In the genomic region with DNA sequence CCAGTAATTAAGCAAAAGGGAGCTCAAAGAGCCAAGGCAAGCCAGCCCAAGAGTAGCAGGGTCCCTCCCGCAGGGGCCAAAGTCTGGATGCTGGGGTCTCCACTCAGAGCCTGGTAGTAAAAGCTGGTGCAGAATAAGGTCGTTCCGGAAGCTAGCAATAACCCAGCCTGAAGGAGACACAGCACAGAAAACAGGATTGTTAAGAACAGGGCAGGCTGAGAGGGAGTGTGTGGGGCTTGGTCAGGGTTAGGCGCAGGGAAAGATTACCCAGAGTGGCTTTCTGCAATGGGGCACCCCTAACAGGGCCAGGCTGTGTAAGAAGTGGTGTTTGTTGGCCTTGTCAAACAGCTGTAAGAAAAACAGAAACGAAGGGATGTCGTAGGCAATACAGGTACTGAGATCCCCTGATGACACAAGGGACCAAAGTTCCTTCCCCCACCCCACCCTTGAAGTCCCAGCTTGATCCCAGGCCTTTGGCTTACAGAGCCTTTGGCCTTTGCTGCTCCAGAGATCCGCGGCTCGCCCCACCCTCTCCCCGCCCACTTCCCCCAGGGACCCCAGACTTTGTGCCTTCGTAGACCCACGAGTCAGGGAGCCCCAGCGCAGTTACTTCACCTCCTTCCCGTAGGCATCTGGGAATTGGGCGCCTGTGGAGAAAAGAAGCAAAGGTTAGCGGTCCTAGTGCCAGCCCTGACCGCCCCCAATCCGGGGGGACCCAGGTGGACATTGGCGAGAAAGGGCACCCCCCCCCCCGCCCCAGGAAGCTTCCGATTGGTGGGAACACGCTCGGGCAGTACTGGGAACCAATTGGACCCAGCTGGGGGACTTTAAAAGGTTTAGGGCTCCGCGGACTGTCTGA, we compare ENCODE assay signal across 1 cellular context.
TF ChIP-seq lines count a peak whose summit lies in the region.

No MANE protein-coding gene starts in this region.

TF ChIP-seq in HepG2, 621 proteins besides CTCF, POLR2A, EP300 and RAD21 (continued from another document and continues in another):
- TF ChIP-seq, protein P1, sequence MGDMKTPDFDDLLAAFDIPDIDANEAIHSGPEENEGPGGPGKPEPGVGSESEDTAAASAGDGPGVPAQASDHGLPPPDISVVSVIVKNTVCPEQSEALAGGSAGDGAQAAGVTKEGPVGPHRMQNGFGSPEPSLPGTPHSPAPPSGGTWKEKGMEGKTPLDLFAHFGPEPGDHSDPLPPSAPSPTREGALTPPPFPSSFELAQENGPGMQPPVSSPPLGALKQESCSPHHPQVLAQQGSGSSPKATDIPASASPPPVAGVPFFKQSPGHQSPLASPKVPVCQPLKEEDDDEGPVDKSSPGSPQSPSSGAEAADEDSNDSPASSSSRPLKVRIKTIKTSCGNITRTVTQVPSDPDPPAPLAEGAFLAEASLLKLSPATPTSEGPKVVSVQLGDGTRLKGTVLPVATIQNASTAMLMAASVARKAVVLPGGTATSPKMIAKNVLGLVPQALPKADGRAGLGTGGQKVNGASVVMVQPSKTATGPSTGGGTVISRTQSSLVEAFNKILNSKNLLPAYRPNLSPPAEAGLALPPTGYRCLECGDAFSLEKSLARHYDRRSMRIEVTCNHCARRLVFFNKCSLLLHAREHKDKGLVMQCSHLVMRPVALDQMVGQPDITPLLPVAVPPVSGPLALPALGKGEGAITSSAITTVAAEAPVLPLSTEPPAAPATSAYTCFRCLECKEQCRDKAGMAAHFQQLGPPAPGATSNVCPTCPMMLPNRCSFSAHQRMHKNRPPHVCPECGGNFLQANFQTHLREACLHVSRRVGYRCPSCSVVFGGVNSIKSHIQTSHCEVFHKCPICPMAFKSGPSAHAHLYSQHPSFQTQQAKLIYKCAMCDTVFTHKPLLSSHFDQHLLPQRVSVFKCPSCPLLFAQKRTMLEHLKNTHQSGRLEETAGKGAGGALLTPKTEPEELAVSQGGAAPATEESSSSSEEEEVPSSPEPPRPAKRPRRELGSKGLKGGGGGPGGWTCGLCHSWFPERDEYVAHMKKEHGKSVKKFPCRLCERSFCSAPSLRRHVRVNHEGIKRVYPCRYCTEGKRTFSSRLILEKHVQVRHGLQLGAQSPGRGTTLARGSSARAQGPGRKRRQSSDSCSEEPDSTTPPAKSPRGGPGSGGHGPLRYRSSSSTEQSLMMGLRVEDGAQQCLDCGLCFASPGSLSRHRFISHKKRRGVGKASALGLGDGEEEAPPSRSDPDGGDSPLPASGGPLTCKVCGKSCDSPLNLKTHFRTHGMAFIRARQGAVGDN (CRISPR knock-in tag; IDR thresholded peaks at IDR 0.05) = peak; percentile 68
- TF ChIP-seq ZNF737 (CRISPR knock-in tag; IDR thresholded peaks at IDR 0.05; ENCODE audit: borderline replicate concordance) (0 out of 2 replicates have a peak, but pooled peaks have one; percentile 29), ZKSCAN8 (CRISPR knock-in tag; IDR thresholded peaks at IDR 0.05; ENCODE audit: borderline replicate concordance) (no peak; the same call in 1 of the 2 replicates), TGIF2 (CRISPR knock-in tag; IDR thresholded peaks at IDR 0.05) (0 out of 2 replicates have a peak, but pooled peaks have one; percentile 19), GATAD1 (CRISPR knock-in tag; IDR thresholded peaks at IDR 0.05) (0 out of 2 replicates have a peak, but pooled peaks have one; percentile 12), CEBPG (CRISPR knock-in tag; IDR thresholded peaks at IDR 0.05) (peak; percentile 50), NCOA2 (CRISPR knock-in tag; IDR thresholded peaks at IDR 0.05) (no peak; the same call in 1 of the 2 replicates), KLF6 (CRISPR knock-in tag; IDR thresholded peaks at IDR 0.05) (no peak), ZNF792 (CRISPR knock-in tag; IDR thresholded peaks at IDR 0.05) (no peak), FOXC1 (CRISPR knock-in tag; IDR thresholded peaks at IDR 0.05; ENCODE audit: borderline replicate concordance) (no peak), ZNF772 (CRISPR knock-in tag; IDR thresholded peaks at IDR 0.05) (no peak), HMG20A (CRISPR knock-in tag; IDR thresholded peaks at IDR 0.05; ENCODE audit: borderline replicate concordance) (peak; percentile 17; the same call in 1 of the 2 replicates), YY1 (IDR thresholded peaks at IDR 0.05; ENCODE audit: insufficient read depth, insufficient replicate concordance, low read depth, low read length) (no peak), ELF4 (CRISPR knock-in tag; IDR thresholded peaks at IDR 0.05; ENCODE audit: borderline replicate concordance) (no peak), SIX1 (CRISPR knock-in tag; IDR thresholded peaks at IDR 0.05; ENCODE audit: borderline replicate concordance) (no peak), NFIB (CRISPR knock-in tag; IDR thresholded peaks at IDR 0.05; ENCODE audit: borderline replicate concordance) (no peak), CREB1 (IDR thresholded peaks at IDR 0.05) (no peak), CREB1 (CRISPR knock-in tag; IDR thresholded peaks at IDR 0.05) (peak; percentile 44; the same call in 1 of the 2 replicates), ZNF282 (IDR thresholded peaks at IDR 0.05; ENCODE audit: partially characterized antibody) (no peak), SP2 (CRISPR knock-in tag; IDR thresholded peaks at IDR 0.05) (no peak), MEF2D (CRISPR knock-in tag; IDR thresholded peaks at IDR 0.05) (0 out of 2 replicates have a peak, but pooled peaks have one; percentile 37), ZNF331 (CRISPR knock-in tag; IDR thresholded peaks at IDR 0.05) (peak; percentile 39; the same call in 1 of the 2 replicates)
- TF ChIP-seq, protein P2, sequence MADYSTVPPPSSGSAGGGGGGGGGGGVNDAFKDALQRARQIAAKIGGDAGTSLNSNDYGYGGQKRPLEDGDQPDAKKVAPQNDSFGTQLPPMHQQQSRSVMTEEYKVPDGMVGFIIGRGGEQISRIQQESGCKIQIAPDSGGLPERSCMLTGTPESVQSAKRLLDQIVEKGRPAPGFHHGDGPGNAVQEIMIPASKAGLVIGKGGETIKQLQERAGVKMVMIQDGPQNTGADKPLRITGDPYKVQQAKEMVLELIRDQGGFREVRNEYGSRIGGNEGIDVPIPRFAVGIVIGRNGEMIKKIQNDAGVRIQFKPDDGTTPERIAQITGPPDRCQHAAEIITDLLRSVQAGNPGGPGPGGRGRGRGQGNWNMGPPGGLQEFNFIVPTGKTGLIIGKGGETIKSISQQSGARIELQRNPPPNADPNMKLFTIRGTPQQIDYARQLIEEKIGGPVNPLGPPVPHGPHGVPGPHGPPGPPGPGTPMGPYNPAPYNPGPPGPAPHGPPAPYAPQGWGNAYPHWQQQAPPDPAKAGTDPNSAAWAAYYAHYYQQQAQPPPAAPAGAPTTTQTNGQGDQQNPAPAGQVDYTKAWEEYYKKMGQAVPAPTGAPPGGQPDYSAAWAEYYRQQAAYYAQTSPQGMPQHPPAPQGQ (CRISPR knock-in tag; IDR thresholded peaks at IDR 0.05; ENCODE audit: borderline replicate concordance) = no peak
- TF ChIP-seq, protein P3, sequence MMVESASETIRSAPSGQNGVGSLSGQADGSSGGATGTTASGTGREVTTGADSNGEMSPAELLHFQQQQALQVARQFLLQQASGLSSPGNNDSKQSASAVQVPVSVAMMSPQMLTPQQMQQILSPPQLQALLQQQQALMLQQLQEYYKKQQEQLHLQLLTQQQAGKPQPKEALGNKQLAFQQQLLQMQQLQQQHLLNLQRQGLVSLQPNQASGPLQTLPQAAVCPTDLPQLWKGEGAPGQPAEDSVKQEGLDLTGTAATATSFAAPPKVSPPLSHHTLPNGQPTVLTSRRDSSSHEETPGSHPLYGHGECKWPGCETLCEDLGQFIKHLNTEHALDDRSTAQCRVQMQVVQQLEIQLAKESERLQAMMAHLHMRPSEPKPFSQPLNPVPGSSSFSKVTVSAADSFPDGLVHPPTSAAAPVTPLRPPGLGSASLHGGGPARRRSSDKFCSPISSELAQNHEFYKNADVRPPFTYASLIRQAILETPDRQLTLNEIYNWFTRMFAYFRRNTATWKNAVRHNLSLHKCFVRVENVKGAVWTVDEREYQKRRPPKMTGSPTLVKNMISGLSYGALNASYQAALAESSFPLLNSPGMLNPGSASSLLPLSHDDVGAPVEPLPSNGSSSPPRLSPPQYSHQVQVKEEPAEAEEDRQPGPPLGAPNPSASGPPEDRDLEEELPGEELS (CRISPR knock-in tag; IDR thresholded peaks at IDR 0.05) = peak; percentile 32; the same call in 1 of the 2 replicates
- TF ChIP-seq, protein P4, sequence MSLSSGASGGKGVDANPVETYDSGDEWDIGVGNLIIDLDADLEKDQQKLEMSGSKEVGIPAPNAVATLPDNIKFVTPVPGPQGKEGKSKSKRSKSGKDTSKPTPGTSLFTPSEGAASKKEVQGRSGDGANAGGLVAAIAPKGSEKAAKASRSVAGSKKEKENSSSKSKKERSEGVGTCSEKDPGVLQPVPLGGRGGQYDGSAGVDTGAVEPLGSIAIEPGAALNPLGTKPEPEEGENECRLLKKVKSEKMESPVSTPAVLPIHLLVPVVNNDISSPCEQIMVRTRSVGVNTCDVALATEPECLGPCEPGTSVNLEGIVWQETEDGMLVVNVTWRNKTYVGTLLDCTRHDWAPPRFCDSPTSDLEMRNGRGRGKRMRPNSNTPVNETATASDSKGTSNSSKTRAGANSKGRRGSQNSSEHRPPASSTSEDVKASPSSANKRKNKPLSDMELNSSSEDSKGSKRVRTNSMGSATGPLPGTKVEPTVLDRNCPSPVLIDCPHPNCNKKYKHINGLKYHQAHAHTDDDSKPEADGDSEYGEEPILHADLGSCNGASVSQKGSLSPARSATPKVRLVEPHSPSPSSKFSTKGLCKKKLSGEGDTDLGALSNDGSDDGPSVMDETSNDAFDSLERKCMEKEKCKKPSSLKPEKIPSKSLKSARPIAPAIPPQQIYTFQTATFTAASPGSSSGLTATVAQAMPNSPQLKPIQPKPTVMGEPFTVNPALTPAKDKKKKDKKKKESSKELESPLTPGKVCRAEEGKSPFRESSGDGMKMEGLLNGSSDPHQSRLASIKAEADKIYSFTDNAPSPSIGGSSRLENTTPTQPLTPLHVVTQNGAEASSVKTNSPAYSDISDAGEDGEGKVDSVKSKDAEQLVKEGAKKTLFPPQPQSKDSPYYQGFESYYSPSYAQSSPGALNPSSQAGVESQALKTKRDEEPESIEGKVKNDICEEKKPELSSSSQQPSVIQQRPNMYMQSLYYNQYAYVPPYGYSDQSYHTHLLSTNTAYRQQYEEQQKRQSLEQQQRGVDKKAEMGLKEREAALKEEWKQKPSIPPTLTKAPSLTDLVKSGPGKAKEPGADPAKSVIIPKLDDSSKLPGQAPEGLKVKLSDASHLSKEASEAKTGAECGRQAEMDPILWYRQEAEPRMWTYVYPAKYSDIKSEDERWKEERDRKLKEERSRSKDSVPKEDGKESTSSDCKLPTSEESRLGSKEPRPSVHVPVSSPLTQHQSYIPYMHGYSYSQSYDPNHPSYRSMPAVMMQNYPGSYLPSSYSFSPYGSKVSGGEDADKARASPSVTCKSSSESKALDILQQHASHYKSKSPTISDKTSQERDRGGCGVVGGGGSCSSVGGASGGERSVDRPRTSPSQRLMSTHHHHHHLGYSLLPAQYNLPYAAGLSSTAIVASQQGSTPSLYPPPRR (CRISPR knock-in tag; IDR thresholded peaks at IDR 0.05; ENCODE audit: borderline replicate concordance) = peak; percentile 3; the same call in 1 of the 2 replicates
- TF ChIP-seq, protein P5, sequence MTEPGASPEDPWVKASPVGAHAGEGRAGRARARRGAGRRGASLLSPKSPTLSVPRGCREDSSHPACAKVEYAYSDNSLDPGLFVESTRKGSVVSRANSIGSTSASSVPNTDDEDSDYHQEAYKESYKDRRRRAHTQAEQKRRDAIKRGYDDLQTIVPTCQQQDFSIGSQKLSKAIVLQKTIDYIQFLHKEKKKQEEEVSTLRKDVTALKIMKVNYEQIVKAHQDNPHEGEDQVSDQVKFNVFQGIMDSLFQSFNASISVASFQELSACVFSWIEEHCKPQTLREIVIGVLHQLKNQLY (CRISPR knock-in tag; IDR thresholded peaks at IDR 0.05) = peak; percentile 24; the same call in 1 of the 2 replicates
- TF ChIP-seq, protein P6, sequence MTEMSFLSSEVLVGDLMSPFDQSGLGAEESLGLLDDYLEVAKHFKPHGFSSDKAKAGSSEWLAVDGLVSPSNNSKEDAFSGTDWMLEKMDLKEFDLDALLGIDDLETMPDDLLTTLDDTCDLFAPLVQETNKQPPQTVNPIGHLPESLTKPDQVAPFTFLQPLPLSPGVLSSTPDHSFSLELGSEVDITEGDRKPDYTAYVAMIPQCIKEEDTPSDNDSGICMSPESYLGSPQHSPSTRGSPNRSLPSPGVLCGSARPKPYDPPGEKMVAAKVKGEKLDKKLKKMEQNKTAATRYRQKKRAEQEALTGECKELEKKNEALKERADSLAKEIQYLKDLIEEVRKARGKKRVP (CRISPR knock-in tag; IDR thresholded peaks at IDR 0.05) = no peak
- TF ChIP-seq, protein P7, sequence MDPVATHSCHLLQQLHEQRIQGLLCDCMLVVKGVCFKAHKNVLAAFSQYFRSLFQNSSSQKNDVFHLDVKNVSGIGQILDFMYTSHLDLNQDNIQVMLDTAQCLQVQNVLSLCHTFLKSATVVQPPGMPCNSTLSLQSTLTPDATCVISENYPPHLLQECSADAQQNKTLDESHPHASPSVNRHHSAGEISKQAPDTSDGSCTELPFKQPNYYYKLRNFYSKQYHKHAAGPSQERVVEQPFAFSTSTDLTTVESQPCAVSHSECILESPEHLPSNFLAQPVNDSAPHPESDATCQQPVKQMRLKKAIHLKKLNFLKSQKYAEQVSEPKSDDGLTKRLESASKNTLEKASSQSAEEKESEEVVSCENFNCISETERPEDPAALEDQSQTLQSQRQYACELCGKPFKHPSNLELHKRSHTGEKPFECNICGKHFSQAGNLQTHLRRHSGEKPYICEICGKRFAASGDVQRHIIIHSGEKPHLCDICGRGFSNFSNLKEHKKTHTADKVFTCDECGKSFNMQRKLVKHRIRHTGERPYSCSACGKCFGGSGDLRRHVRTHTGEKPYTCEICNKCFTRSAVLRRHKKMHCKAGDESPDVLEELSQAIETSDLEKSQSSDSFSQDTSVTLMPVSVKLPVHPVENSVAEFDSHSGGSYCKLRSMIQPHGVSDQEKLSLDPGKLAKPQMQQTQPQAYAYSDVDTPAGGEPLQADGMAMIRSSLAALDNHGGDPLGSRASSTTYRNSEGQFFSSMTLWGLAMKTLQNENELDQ (CRISPR knock-in tag; IDR thresholded peaks at IDR 0.05; ENCODE audit: borderline replicate concordance) = no peak
- TF ChIP-seq, protein P8, sequence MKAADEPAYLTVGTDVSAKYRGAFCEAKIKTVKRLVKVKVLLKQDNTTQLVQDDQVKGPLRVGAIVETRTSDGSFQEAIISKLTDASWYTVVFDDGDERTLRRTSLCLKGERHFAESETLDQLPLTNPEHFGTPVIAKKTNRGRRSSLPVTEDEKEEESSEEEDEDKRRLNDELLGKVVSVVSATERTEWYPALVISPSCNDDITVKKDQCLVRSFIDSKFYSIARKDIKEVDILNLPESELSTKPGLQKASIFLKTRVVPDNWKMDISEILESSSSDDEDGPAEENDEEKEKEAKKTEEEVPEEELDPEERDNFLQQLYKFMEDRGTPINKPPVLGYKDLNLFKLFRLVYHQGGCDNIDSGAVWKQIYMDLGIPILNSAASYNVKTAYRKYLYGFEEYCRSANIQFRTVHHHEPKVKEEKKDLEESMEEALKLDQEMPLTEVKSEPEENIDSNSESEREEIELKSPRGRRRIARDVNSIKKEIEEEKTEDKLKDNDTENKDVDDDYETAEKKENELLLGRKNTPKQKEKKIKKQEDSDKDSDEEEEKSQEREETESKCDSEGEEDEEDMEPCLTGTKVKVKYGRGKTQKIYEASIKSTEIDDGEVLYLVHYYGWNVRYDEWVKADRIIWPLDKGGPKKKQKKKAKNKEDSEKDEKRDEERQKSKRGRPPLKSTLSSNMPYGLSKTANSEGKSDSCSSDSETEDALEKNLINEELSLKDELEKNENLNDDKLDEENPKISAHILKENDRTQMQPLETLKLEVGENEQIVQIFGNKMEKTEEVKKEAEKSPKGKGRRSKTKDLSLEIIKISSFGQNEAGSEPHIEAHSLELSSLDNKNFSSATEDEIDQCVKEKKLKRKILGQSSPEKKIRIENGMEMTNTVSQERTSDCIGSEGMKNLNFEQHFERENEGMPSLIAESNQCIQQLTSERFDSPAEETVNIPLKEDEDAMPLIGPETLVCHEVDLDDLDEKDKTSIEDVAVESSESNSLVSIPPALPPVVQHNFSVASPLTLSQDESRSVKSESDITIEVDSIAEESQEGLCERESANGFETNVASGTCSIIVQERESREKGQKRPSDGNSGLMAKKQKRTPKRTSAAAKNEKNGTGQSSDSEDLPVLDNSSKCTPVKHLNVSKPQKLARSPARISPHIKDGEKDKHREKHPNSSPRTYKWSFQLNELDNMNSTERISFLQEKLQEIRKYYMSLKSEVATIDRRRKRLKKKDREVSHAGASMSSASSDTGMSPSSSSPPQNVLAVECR (CRISPR knock-in tag; IDR thresholded peaks at IDR 0.05; ENCODE audit: borderline replicate concordance) = peak; percentile 73; the same call in 1 of the 2 replicates
